In genomic region chr13:51261610-51262249, GRCh38 we compare ENCODE assay signal across 15 cellular contexts. TPM values are rescaled to one million over a fixed set of nuclear protein-coding genes. Genes with fewer than 3 reads are reported as not detected.
"Had no signal": no experiment of that assay in that cellular context is flagged by ENCODE, and none has a peak within 500 bp of the region (broad histone marks: within the 10 kb centered on the region; RNA-seq: fewer than 3 reads in every experiment).

No MANE protein-coding gene starts in this region.

- H3K4me3 Mint-ChIP-seq: activated naive CD4-positive, alpha-beta T cell treated with anti-CD3 and anti-CD28 coated beads for 36 hours; dendritic cell treated with granulocyte-macrophage colony-stimulating factor and Interleukin-4, amounts not matched to agents 40 ng/mL and 50 ng/mL, for 4 days had no signal

- H3K9me3 Mint-ChIP-seq: activated naive CD4-positive, alpha-beta T cell treated with anti-CD3 and anti-CD28 coated beads for 36 hours had no signal

- H3K4me1 ChIP-seq: right lobe of liver, testis, upper lobe of right lung had no signal

- H3K27me3 Mint-ChIP-seq: dendritic cell treated with granulocyte-macrophage colony-stimulating factor and Interleukin-4, amounts not matched to agents 40 ng/mL and 50 ng/mL, for 4 days had no signal

- ATAC-seq: right lobe of liver, upper lobe of right lung had no signal

- FAIRE-seq: islet of Langerhans had no signal

- H3K27me3 ChIP-seq: esophagus squamous epithelium, neutrophil, right lobe of liver, testis, upper lobe of right lung had no signal

- H3K27ac Mint-ChIP-seq: activated naive CD4-positive, alpha-beta T cell treated with anti-CD3 and anti-CD28 coated beads for 36 hours; dendritic cell treated with granulocyte-macrophage colony-stimulating factor and Interleukin-4, amounts not matched to agents 40 ng/mL and 50 ng/mL, for 4 days had no signal

- H3K27ac ChIP-seq: esophagus squamous epithelium, neutrophil, right lobe of liver, testis, upper lobe of right lung, WERI-Rb-1 had no signal

- DNase-seq: activated CD4-positive, alpha-beta T cell treated with anti-CD3 and anti-CD28 coated beads for 4 hours; activated CD8-positive, alpha-beta memory T cell treated with anti-CD3 and anti-CD28 coated beads for 24 hours; activated naive CD4-positive, alpha-beta T cell treated with anti-CD3 and anti-CD28 coated beads for 36 hours; central memory CD4-positive, alpha-beta T cell; esophagus squamous epithelium; foreskin fibroblast; right lobe of liver; stimulated activated naive CD4-positive, alpha-beta T cell treated with Interleukin-2 at 50 U/mL for 16 hours; T1000; testis; upper lobe of right lung; WERI-Rb-1 had no signal

- H3K9me3 ChIP-seq: esophagus squamous epithelium, neutrophil, right lobe of liver, testis, upper lobe of right lung had no signal

- H3K36me3 ChIP-seq: esophagus squamous epithelium, neutrophil, right lobe of liver, upper lobe of right lung had no signal

- H3K4me3 ChIP-seq: esophagus squamous epithelium, right lobe of liver, testis, upper lobe of right lung had no signal

RNA-seq across cellular contexts. Expression of gene FAM124A, which starts 39.5 kb away (rescaled TPM):
- total RNA-seq: activated naive CD4-positive, alpha-beta T cell treated with anti-CD3 and anti-CD28 coated beads for 36 hours had no signal
